In genomic region chr13:61880576-61881283, GRCh38 we compare ENCODE assay signal across 8 cellular contexts.
DNase-seq lines count a peak whose midpoint lies in the region; ATAC-seq and TF ChIP-seq lines count a peak whose summit lies in the region.

No MANE protein-coding gene starts in this region.

- H3K4me3 ChIP-seq in heart right ventricle (no peak overlapping the region), heart left ventricle (no peak overlapping the region), tibial nerve (no peak overlapping the region), esophagus muscularis mucosa (no peak overlapping the region)

- H3K27me3 ChIP-seq in heart right ventricle (no peaks in the 10 kb centered on the region), heart left ventricle (no peaks in the 10 kb centered on the region), tibial nerve (no peaks in the 10 kb centered on the region), esophagus muscularis mucosa (no peaks in the 10 kb centered on the region)

- TF ChIP-seq EP300 in tibial nerve (IDR thresholded peaks at IDR 0.05) (no peak), esophagus muscularis mucosa (IDR thresholded peaks at IDR 0.05) (no peak)

- ATAC-seq in heart right ventricle (no peak), heart left ventricle (no peak), HG03159 (IDR thresholded peaks at IDR 0.05; ENCODE audit: unreplicated experiment) (peak; percentile 88)

- H3K4me1 ChIP-seq in heart right ventricle (no peaks in the 10 kb centered on the region), heart left ventricle (no peaks in the 10 kb centered on the region), tibial nerve (no peaks in the 10 kb centered on the region), esophagus muscularis mucosa (no peaks in the 10 kb centered on the region)

- peaks cover 0 to 32% (median 2%) of the 10 kb centered on the region in 11 donors for H3K9me3 ChIP-seq in heart right ventricle
- peaks cover 0 to 23% (median 0%) of the 10 kb centered on the region in 12 donors for H3K9me3 ChIP-seq in heart left ventricle
- H3K9me3 ChIP-seq in tibial nerve = peaks cover 0 to 11% (median 0%) of the 10 kb centered on the region in 4 donors
- H3K9me3 ChIP-seq in esophagus muscularis mucosa = peaks cover 0 to 11% (median 3%) of the 10 kb centered on the region in 4 donors

- DNase-seq in heart right ventricle (no peak), heart left ventricle (no peak), RKO (ENCODE audit: low spot score) (peak; percentile 48), iPS DF 19.7 (ENCODE audit: low read depth, low spot score) (peak; percentile 63), tibial nerve (ENCODE audit: low spot score in 2 of 2) (no peak), esophagus muscularis mucosa (ENCODE audit: extremely low spot score) (no peak), NCI-H2227 (lab: John Stamatoyannopoulos, UW; ENCODE audit: unreplicated experiment) (no peak)

- H3K36me3 ChIP-seq in heart right ventricle (no peaks in the 10 kb centered on the region), heart left ventricle (no peaks in the 10 kb centered on the region), tibial nerve (no peaks in the 10 kb centered on the region), esophagus muscularis mucosa (no peaks in the 10 kb centered on the region)

- intact Hi-C loops in heart right ventricle (cut with DNase I) = no loop called here
- intact Hi-C loops in heart left ventricle (cut with DNase I) = no loop called here
- intact Hi-C loops in esophagus muscularis mucosa (cut with DNase I) = no loop called here

- no peak overlapping the region for H3K27ac ChIP-seq in heart right ventricle
- no peak overlapping the region for H3K27ac ChIP-seq in heart left ventricle
- H3K27ac ChIP-seq in tibial nerve = no peak overlapping the region
- H3K27ac ChIP-seq in esophagus muscularis mucosa (replicated peaks in 1 of 4) = no peak overlapping the region

- WGBS in heart right ventricle, 2 donors = 45 to 47% methylated on average over 3 of the region's 3 CpGs
- 43 to 52% (median 46%) methylated on average over 3 of the region's 3 CpGs for WGBS in heart left ventricle, 4 donors
- 53 to 60% methylated on average over 3 of the region's 3 CpGs for WGBS in tibial nerve, 2 donors
- 56% methylated on average over 3 of the region's 3 CpGs for WGBS in esophagus muscularis mucosa

- peak in 6 of 9 donors; percentile 12 to 48 (median 22) for TF ChIP-seq CTCF in heart right ventricle (IDR thresholded peaks at IDR 0.05)
- peak in 5 of 12 donors; percentile 7 to 42 (median 28) for TF ChIP-seq CTCF in heart left ventricle (IDR thresholded peaks at IDR 0.05)
- peak in 2 of 5 experiments; percentile 21 to 26 for TF ChIP-seq CTCF in tibial nerve (IDR thresholded peaks at IDR 0.05)
- TF ChIP-seq CTCF in esophagus muscularis mucosa (IDR thresholded peaks at IDR 0.05) = peak in 1 of 3 experiments; percentile 22

- TF ChIP-seq POLR2A in heart left ventricle (IDR thresholded peaks at IDR 0.05) (no peak), tibial nerve (IDR thresholded peaks at IDR 0.05) (no peak), esophagus muscularis mucosa (IDR thresholded peaks at IDR 0.05; ENCODE audit: low read depth) (no peak)

Comparison
In these comparisons a context has a peak if more than half of its experiments do, and no peak if none do; other contexts are left out.
1. DNase-seq: peak in RKO (single experiment) and iPS DF 19.7 (single experiment); none in heart right ventricle (0 of 2), heart left ventricle (0 of 5), tibial nerve (0 of 2), esophagus muscularis mucosa (single experiment) and NCI-H2227 (single experiment).